Comparison of ENCODE assay signal across 18 cellular contexts in genomic region chr21:45440736-45441350, GRCh38.
"Had no signal": no experiment of that assay in that cellular context is flagged by ENCODE, and none has a peak within 500 bp of the region (broad histone marks: within the 10 kb centered on the region; RNA-seq: fewer than 3 reads in every experiment).

No MANE protein-coding gene starts in this region.

- H3K27ac ChIP-seq: hepatocyte, upper lobe of right lung had no signal

- DNase-seq: activated B cell treated with CpG ODN at 0.5 μM for 24 hours; activated CD4-positive, alpha-beta T cell treated with anti-CD3 and anti-CD28 coated beads for 4 hours; activated CD8-positive, alpha-beta T cell treated with anti-CD3 and anti-CD28 coated beads, Interleukin-2, amount 10 ng/mL, durations not matched to agents 7 days and 5 days; activated effector memory CD4-positive, alpha-beta T cell treated with Interleukin-2 at 50 U/mL for 16 hours; activated naive CD4-positive, alpha-beta T cell treated with anti-CD3 and anti-CD28 coated beads, Interleukin-2, amount 50 U/mL, for 16 hours; activated T-cell treated with anti-CD3 and anti-CD28 coated beads, Interleukin-2, amount 50 U/mL, for 4 hours; dorsolateral prefrontal cortex; left colon; mammary epithelial cell; sigmoid colon; SK-N-SH; stimulated activated CD4-positive, alpha-beta T cell treated with anti-CD3 and anti-CD28 coated beads, Interleukin-4, amount 100 ng/mL, for 4 hours; T-cell; T-helper 9 cell; upper lobe of right lung had no signal

- H3K9me3 ChIP-seq: sigmoid colon, SK-N-SH, thoracic aorta, upper lobe of right lung had no signal

- H3K36me3 ChIP-seq: sigmoid colon, thoracic aorta, upper lobe of right lung had no signal

- H2AFZ ChIP-seq: hepatocyte had no signal

- H3K4me3 ChIP-seq: dorsolateral prefrontal cortex, hepatocyte, sigmoid colon, thoracic aorta, upper lobe of right lung had no signal

- H3K4me2 ChIP-seq: hepatocyte, SK-N-SH had no signal

- ATAC-seq: activated CD8-positive, alpha-beta T cell treated with anti-CD3 and anti-CD28 coated beads, Interleukin-2, amount 10 ng/mL, durations not matched to agents 7 days and 5 days; activated T-cell treated with anti-CD3 and anti-CD28 coated beads, Interleukin-2, amount 50 U/mL, for 4 hours; left colon; stimulated activated memory B cell treated with anti-CD40 and anti-IgM and Interleukin-4, amounts not matched to agents 10 μg/mL and 1 μg/mL and 100 μg/mL, for 72 hours; T-cell; upper lobe of right lung had no signal

- H3K27me3 ChIP-seq: hepatocyte, sigmoid colon, upper lobe of right lung had no signal
